In genomic region chr22:50310949-50311444, GRCh38 we compare ENCODE assay signal across 1 cellular context.
TF ChIP-seq lines count a peak whose summit lies in the region.

No MANE protein-coding gene starts in this region.

TF ChIP-seq in HepG2, 621 proteins besides CTCF, POLR2A, EP300 and RAD21 (continued from another document):
- TF ChIP-seq LRRFIP1 (CRISPR knock-in tag; conservative IDR thresholded peaks at IDR 0.05): no peak
- peak; percentile 41; the same call in 1 of the 2 replicates for TF ChIP-seq TARDBP (CRISPR knock-in tag; IDR thresholded peaks at IDR 0.05)
- no peak for TF ChIP-seq FOXO4 (CRISPR knock-in tag; conservative IDR thresholded peaks at IDR 0.05)
- TF ChIP-seq ZKSCAN1 (IDR thresholded peaks at IDR 0.05; ENCODE audit: low read length): no peak
- TF ChIP-seq CEBPZ (IDR thresholded peaks at IDR 0.05; ENCODE audit: low read length): no peak
- TF ChIP-seq ZNF3 (CRISPR knock-in tag; IDR thresholded peaks at IDR 0.05): no peak
- no peak for TF ChIP-seq ZNF333 (CRISPR knock-in tag; IDR thresholded peaks at IDR 0.05; ENCODE audit: borderline replicate concordance)
- TF ChIP-seq PATZ1 (CRISPR knock-in tag; IDR thresholded peaks at IDR 0.05): peak; percentile 68
- TF ChIP-seq MYPOP (CRISPR knock-in tag; IDR thresholded peaks at IDR 0.05): 0 out of 2 replicates have a peak, but pooled peaks have one; percentile 46
